Comparison of ENCODE assay signal across 8 cellular contexts in the genomic region with DNA sequence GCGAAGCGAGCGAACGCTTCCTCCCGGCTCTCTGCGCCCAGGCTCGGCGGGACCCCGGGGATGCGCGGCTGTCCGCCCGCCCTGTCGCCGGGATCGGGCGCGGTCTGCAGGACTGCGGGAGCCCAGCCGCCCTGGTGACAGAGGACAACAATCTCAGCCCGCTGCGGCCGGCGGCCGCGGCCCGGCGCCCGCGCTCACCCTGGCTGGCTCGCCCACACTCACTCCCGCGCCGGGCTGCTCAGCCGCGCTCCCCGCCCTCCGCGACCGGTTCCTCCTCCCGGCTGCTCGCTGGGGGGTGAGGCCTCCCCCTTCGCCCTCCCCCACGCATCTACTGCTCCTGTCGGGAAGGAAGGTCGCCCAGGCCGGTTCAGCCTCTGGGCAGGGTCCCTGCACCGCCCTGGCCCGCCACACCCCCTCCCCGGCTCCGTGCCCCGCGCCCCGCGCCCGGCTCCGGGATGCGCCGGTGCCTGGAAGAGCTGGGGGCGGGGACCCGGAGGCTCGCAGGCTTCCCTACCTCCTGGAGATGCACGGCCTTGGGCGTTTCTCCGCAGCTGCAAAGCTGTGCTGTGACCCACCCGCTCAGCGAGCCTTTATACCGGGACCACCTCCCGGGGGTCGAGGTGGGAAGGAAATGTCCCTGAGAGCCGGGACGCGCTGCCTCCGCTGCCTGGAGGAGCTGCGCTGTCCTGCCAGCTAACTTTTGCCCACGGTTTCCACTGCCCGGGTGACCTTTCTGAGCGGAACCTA. TPM values are rescaled to one million over a fixed set of nuclear protein-coding genes. Genes with fewer than 3 reads are reported as not detected.
DNase-seq lines count a peak whose midpoint lies in the region; ATAC-seq, FAIRE-seq and TF ChIP-seq lines count a peak whose summit lies in the region.

A gene with protein sequence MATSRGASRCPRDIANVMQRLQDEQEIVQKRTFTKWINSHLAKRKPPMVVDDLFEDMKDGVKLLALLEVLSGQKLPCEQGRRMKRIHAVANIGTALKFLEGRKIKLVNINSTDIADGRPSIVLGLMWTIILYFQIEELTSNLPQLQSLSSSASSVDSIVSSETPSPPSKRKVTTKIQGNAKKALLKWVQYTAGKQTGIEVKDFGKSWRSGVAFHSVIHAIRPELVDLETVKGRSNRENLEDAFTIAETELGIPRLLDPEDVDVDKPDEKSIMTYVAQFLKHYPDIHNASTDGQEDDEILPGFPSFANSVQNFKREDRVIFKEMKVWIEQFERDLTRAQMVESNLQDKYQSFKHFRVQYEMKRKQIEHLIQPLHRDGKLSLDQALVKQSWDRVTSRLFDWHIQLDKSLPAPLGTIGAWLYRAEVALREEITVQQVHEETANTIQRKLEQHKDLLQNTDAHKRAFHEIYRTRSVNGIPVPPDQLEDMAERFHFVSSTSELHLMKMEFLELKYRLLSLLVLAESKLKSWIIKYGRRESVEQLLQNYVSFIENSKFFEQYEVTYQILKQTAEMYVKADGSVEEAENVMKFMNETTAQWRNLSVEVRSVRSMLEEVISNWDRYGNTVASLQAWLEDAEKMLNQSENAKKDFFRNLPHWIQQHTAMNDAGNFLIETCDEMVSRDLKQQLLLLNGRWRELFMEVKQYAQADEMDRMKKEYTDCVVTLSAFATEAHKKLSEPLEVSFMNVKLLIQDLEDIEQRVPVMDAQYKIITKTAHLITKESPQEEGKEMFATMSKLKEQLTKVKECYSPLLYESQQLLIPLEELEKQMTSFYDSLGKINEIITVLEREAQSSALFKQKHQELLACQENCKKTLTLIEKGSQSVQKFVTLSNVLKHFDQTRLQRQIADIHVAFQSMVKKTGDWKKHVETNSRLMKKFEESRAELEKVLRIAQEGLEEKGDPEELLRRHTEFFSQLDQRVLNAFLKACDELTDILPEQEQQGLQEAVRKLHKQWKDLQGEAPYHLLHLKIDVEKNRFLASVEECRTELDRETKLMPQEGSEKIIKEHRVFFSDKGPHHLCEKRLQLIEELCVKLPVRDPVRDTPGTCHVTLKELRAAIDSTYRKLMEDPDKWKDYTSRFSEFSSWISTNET (N-terminal part only) (minus strand): TSS at position 688 of the 747 bp plus-strand sequence. CDS start 9,031 bp downstream, outside the sequence.

- H3K27me3 ChIP-seq in breast epithelium, result peaks cover 0 to 4% of the 10 kb centered on the region in 2 donors

- ATAC-seq in A549 (peak; percentile 92), GM18868 (IDR thresholded peaks at IDR 0.05; ENCODE audit: unreplicated experiment) (peak; percentile 55), HG03175 (IDR thresholded peaks at IDR 0.05; ENCODE audit: unreplicated experiment) (no peak)

- no peak for TF ChIP-seq POLR2A in A549 (IDR thresholded peaks at IDR 0.05; ENCODE audit: low read length)
- TF ChIP-seq POLR2A in breast epithelium (IDR thresholded peaks at IDR 0.05), result no peak

- H3K4me2 ChIP-seq in A549, result peak within 1 kb of the TSS; percentile 95

- peak; percentile 9 to 15 for DNase-seq in A549 (ENCODE audit: low read depth in 1 of 2, low spot score in 1 of 2)
- peak; percentile 12 for DNase-seq in NCI-H226
- DNase-seq in breast epithelium (ENCODE audit: low spot score in 2 of 2), result no peak
- DNase-seq in iPS-NIHi7 (ENCODE audit: extremely low spot score), result peak; percentile 54
- DNase-seq in skeletal muscle cell (ENCODE audit: low read depth), result no peak
- no peak for DNase-seq in middle frontal gyrus (ENCODE audit: extremely low spot score, low spot score)

- WGBS in A549 (ENCODE audit: missing lambda C conversion rate), result 10% methylated on average over 10 of the region's 78 CpGs

- no peaks in the 10 kb centered on the region for H3K36me3 ChIP-seq in breast epithelium

- H3K4me3 ChIP-seq in A549, result peak within 1 kb of the TSS; percentile 73
- peak within 1 kb of the TSS; percentile 59 to 76 (median 62) for H3K4me3 ChIP-seq in breast epithelium
- H3K4me3 ChIP-seq in skeletal muscle cell (ENCODE audit: low read depth, low read length), result peak within 1 kb of the TSS; percentile 66

- H3K4me1 ChIP-seq in A549 (no peaks in the 10 kb centered on the region), breast epithelium (no peaks in the 10 kb centered on the region)

- H3K27ac ChIP-seq in A549, result peak within 1 kb of the TSS; percentile 42 to 86; a peak in 4 of 6 replicates
- peak within 1 kb of the TSS; percentile 40 to 77 for H3K27ac ChIP-seq in breast epithelium

- TF ChIP-seq RAD21 in A549 (conservative IDR thresholded peaks at IDR 0.05 in 1 of 2, IDR thresholded peaks at IDR 0.05 in 1 of 2), result no peak

- no peak for TF ChIP-seq CTCF in A549 (IDR thresholded peaks at IDR 0.05)
- no peak for TF ChIP-seq CTCF in breast epithelium (IDR thresholded peaks at IDR 0.05)

- POLR2A ChIA-PET in A549 (lab: Yijun Ruan, JAX), result no interaction called here

- intact Hi-C loops in breast epithelium (cut with DNase I; ENCODE audit: low total_unique reads), result no loop called here

- H3K9me3 ChIP-seq in A549 (no peaks in the 10 kb centered on the region), breast epithelium (no peaks in the 10 kb centered on the region)

- TF ChIP-seq EP300 in A549 (IDR thresholded peaks at IDR 0.05), result no peak

- CTCF ChIA-PET in A549 (lab: Yijun Ruan, JAX), result interaction anchor here (1.5 kb wide), 1 partner anchor 34 kb away, joined by 3 read pairs; no protein-coding TSS in a partner anchor

- FAIRE-seq in A549 (lab: Jason Lieb, UNC), result no peak

TF ChIP-seq in A549, 52 proteins besides CTCF, POLR2A, EP300 and RAD21:
- TF ChIP-seq HOXB5 (CRISPR knock-in tag; IDR thresholded peaks at IDR 0.05) (no peak), POLR2AphosphoS2 (conservative IDR thresholded peaks at IDR 0.05; ENCODE audit: low read length) (no peak), SREBF2 (IDR thresholded peaks at IDR 0.05) (no peak), EHMT2 (IDR thresholded peaks at IDR 0.05; ENCODE audit: low read depth) (no peak), ZNF302 (CRISPR knock-in tag; IDR thresholded peaks at IDR 0.05) (no peak), CHD2 (IDR thresholded peaks at IDR 0.05; ENCODE audit: low read length, partially characterized antibody) (no peak), ESRRA (IDR thresholded peaks at IDR 0.05; ENCODE audit: borderline replicate concordance, low read length) (no peak), PHF8 (IDR thresholded peaks at IDR 0.05; ENCODE audit: borderline replicate concordance, low read depth) (no peak), CHD4 (IDR thresholded peaks at IDR 0.05; ENCODE audit: borderline replicate concordance) (no peak), EHF (CRISPR knock-in tag; IDR thresholded peaks at IDR 0.05) (no peak)
- TF ChIP-seq, protein P1, sequence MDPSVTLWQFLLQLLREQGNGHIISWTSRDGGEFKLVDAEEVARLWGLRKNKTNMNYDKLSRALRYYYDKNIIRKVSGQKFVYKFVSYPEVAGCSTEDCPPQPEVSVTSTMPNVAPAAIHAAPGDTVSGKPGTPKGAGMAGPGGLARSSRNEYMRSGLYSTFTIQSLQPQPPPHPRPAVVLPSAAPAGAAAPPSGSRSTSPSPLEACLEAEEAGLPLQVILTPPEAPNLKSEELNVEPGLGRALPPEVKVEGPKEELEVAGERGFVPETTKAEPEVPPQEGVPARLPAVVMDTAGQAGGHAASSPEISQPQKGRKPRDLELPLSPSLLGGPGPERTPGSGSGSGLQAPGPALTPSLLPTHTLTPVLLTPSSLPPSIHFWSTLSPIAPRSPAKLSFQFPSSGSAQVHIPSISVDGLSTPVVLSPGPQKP (IDR thresholded peaks at IDR 0.05; ENCODE audit: low read depth, low read length), result no peak
- TF ChIP-seq, protein P2, sequence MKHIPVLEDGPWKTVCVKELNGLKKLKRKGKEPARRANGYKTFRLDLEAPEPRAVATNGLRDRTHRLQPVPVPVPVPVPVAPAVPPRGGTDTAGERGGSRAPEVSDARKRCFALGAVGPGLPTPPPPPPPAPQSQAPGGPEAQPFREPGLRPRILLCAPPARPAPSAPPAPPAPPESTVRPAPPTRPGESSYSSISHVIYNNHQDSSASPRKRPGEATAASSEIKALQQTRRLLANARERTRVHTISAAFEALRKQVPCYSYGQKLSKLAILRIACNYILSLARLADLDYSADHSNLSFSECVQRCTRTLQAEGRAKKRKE (CRISPR knock-in tag; IDR thresholded peaks at IDR 0.05; ENCODE audit: low read depth), result no peak
- TF ChIP-seq, protein P3, sequence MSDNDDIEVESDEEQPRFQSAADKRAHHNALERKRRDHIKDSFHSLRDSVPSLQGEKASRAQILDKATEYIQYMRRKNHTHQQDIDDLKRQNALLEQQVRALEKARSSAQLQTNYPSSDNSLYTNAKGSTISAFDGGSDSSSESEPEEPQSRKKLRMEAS (IDR thresholded peaks at IDR 0.05), result no peak
TF ChIP-seq in A549: peak in this region for 0.

RNA-seq across cellular contexts. Expression of the gene that starts here (rescaled TPM):
- polyA plus RNA-seq in A549 (2011; rRNA removed), result 28.5 and 39.7 TPM in 2 replicates
- polyA plus RNA-seq in A549 (2012; cell fraction: cytosol; rRNA removed), result 15.2 and 17.9 TPM in 2 replicates
- 62.4 and 65.6 TPM in 2 replicates for polyA plus RNA-seq in A549 (2012; cell fraction: nucleus; rRNA removed)
- 9.9 to 15.9 TPM (median 10.5 TPM) in 3 replicates for polyA plus RNA-seq in A549 (2017; fragmentation: RNase III; extraction: RNeasy Plus Mini Kit Qiagen cat#74134 plus additional on column Dnase treatment)
- 103 and 134 TPM in 2 replicates for polyA minus RNA-seq in A549 (2011; rRNA and poly(A)+ RNA removed)
- total RNA-seq in breast epithelium, result 100 to 1,000 TPM in 1 of 3 donors, 10 to 100 TPM in 2; 80.9 to 106 (median 95.7) TPM

Comparison
In these comparisons a context has a peak if more than half of its experiments do, and no peak if none do; other contexts are left out.
1. DNase-seq: peak in A549 (2 of 2), NCI-H226 (single experiment) and iPS-NIHi7 (single experiment); none in breast epithelium (0 of 2), skeletal muscle cell (single experiment) and middle frontal gyrus (single experiment).
2. Peak in every context shown above with its lines, with median percentiles within 50 percentile points of each other: H3K4me3 ChIP-seq.